In genomic region chr16:86508947-86509758, GRCh38 we compare ENCODE assay signal across 8 cellular contexts. TPM values are rescaled to one million over a fixed set of nuclear protein-coding genes. Genes with fewer than 3 reads are reported as not detected.
A peak's percentile ranks its signal among the peaks of the same experiment; 100 is the strongest.
DNase-seq lines count a peak whose midpoint lies in the region; ATAC-seq and TF ChIP-seq lines count a peak whose summit lies in the region.

No MANE protein-coding gene starts in this region.

- H3K4me3 ChIP-seq in esophagus muscularis mucosa = peak overlapping the region; percentile 81 to 91 (median 84)

- H3K9me3 ChIP-seq in esophagus muscularis mucosa = no peaks in the 10 kb centered on the region

- peaks cover 95% of the 10 kb centered on the region for H3K27me3 Mint-ChIP-seq in nephron progenitor cell (ENCODE audit: low read depth, poor library complexity)

- peak overlapping the region; percentile 95 to 100 (median 98) for H3K27ac ChIP-seq in esophagus muscularis mucosa (replicated peaks in 1 of 4)

- no peak for ATAC-seq in GM21423 (IDR thresholded peaks at IDR 0.05; ENCODE audit: unreplicated experiment)

- DNase-seq in activated CD4-positive, CD25-positive, alpha-beta regulatory T cell treated with anti-CD3 and anti-CD28 coated beads, Interleukin-2, amount 50 U/mL, for 72 hours = peak; percentile 41
- DNase-seq in activated CD4-positive, CD25-positive, alpha-beta regulatory T cell (lab: John Stamatoyannopoulos, UW) = no peak
- DNase-seq in SW480 (ENCODE audit: low spot score) (peak; percentile 63), esophagus muscularis mucosa (ENCODE audit: extremely low spot score) (no peak), nephron progenitor cell (peak; percentile 63), NCI-H2029 (lab: John Stamatoyannopoulos, UW) (no peak)
- DNase-seq in NK-92 treated with Interleukin-12 subunit alpha and Interleukin-12 subunit beta, amount 100 ng/mL, for 24 hours (lab: John Stamatoyannopoulos, UW) = no peak

- peaks cover 0 to 80% (median 0%) of the 10 kb centered on the region in 4 donors for H3K27me3 ChIP-seq in esophagus muscularis mucosa

- no peak overlapping the region for H3K27ac Mint-ChIP-seq in nephron progenitor cell

- no peak for TF ChIP-seq CTCF in esophagus muscularis mucosa (IDR thresholded peaks at IDR 0.05)
- no peak for TF ChIP-seq CTCF in nephron progenitor cell (IDR thresholded peaks at IDR 0.05)

- H3K36me3 ChIP-seq in esophagus muscularis mucosa = peaks cover 0 to 19% (median 8%) of the 10 kb centered on the region in 4 donors

- under 1% methylated on average over 49 of the region's 79 CpGs for WGBS in esophagus muscularis mucosa

- H3K4me1 ChIP-seq in esophagus muscularis mucosa = peaks cover 41 to 57% (median 50%) of the 10 kb centered on the region in 4 donors

- no peaks in the 10 kb centered on the region for H3K9me3 Mint-ChIP-seq in nephron progenitor cell

- peak overlapping the region; percentile 79 for H3K4me3 Mint-ChIP-seq in nephron progenitor cell

- intact Hi-C loops in esophagus muscularis mucosa (cut with DNase I) = no loop called here

- no peaks in the 10 kb centered on the region for H3K36me3 Mint-ChIP-seq in nephron progenitor cell (ENCODE audit: low read depth)

- TF ChIP-seq EP300 in esophagus muscularis mucosa (IDR thresholded peaks at IDR 0.05) = no peak

- H3K4me1 Mint-ChIP-seq in nephron progenitor cell = peaks cover 34% of the 10 kb centered on the region

- TF ChIP-seq POLR2A in esophagus muscularis mucosa (IDR thresholded peaks at IDR 0.05; ENCODE audit: low read depth) = peak; percentile 23

RNA-seq across cellular contexts. Expression of gene FOXF1, which starts 1.2 kb away (rescaled TPM):
- 10 to 100 TPM; 40.7 to 94.5 (median 69.3) TPM for total RNA-seq in esophagus muscularis mucosa

RNA-seq across cellular contexts. Expression of gene MTHFSD, which starts 45.9 kb away (rescaled TPM):
- 10 to 100 TPM; 10.1 to 17.9 (median 15.5) TPM for total RNA-seq in esophagus muscularis mucosa

RNA-seq across cellular contexts. Expression of gene FOXC2, which starts 57.5 kb away (rescaled TPM):
- 1 to 10 TPM in 2 of 4 donors, under 1 TPM in 2; 0.71 to 1.7 (median 1.1) TPM for total RNA-seq in esophagus muscularis mucosa

Comparison
In these comparisons a context has a peak if more than half of its experiments do, and no peak if none do; other contexts are left out.
1. DNase-seq: peak in activated CD4-positive, CD25-positive, alpha-beta regulatory T cell treated with anti-CD3 and anti-CD28 coated beads, Interleukin-2, amount 50 U/mL, for 72 hours (single experiment), SW480 (single experiment) and nephron progenitor cell (single experiment); none in activated CD4-positive, CD25-positive, alpha-beta regulatory T cell (0 of 4), esophagus muscularis mucosa (single experiment), NK-92 treated with Interleukin-12 subunit alpha and Interleukin-12 subunit beta, amount 100 ng/mL, for 24 hours (single experiment) and NCI-H2029 (single experiment).